20 cellular contexts compared by ENCODE assay signal in the genomic region with DNA sequence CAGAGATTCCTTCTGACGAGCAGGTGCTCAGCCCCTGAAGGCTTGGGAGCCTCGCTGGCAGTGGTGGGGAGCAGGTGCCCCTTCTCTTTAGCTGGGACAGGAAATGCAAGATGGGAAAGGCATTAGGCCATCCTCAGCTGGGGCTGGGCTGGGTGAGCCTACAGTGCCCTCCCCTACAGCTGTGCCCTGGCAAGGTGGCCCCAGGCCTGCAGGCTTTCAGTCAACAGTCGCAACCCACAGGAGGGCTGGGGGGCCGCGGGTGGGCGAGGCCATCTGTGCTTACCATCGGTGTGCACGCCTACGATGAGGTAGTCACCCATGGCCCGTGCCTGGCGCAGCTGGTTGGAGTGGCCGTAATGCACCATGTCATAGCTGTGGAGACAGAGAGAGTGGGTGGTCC. TPM values are rescaled to one million over a fixed set of nuclear protein-coding genes. Genes with fewer than 3 reads are reported as not detected.
DNase-seq lines count a peak whose midpoint lies in the region; FAIRE-seq and TF ChIP-seq lines count a peak whose summit lies in the region.
"Had no signal": no experiment of that assay in that cellular context is flagged by ENCODE, and none has a peak within 500 bp of the region (broad histone marks: within the 10 kb centered on the region; RNA-seq: fewer than 3 reads in every experiment).

No MANE protein-coding gene starts in this region.

- POLR2A ChIA-PET in H1 (lab: Charles Lee; ENCODE audit: partially characterized antibody): interaction anchor here (1.0 to 8.7 kb wide), 7 partner anchors 8 to 87 kb away, joined by 3 to 135 read pairs (median 4); a partner anchor contains a TSS

- TF ChIP-seq POLR2A in H1 (IDR thresholded peaks at IDR 0.05; ENCODE audit: control extremely low read depth in 1 of 2, low read depth in 2 of 2, low read length in 2 of 2): no peak
- no peak for TF ChIP-seq POLR2A in erythroblast (IDR thresholded peaks at IDR 0.05; ENCODE audit: low read length)

- no peak for TF ChIP-seq EP300 in H1 (IDR thresholded peaks at IDR 0.05; ENCODE audit: borderline replicate concordance in 1 of 2, low read depth in 2 of 2, low read length in 2 of 2)

- no peak overlapping the region for H2BK20ac ChIP-seq in H1 (ENCODE audit: low read length)

- H3K4ac ChIP-seq in H1 (replicated peaks; ENCODE audit: insufficient read length, low read depth, low read length): no peak overlapping the region

- CTCF ChIA-PET in H1 (lab: Charles Lee; ENCODE audit: partially characterized antibody): interaction anchor here (0.9 to 1.7 kb wide), 5 partner anchors 28 to 121 kb away, joined by 3 to 7 read pairs (median 3); no protein-coding TSS in a partner anchor

- peaks cover 10% of the 10 kb centered on the region for H3K27me3 ChIP-seq in NT2/D1 (ENCODE audit: insufficient read depth, insufficient read length)
- H3K27me3 ChIP-seq in H1 (replicated peaks in 1 of 4; ENCODE audit: control insufficient read depth in 3 of 4, extremely low read depth in 1 of 4, insufficient read depth in 3 of 4, low read length in 3 of 4): peaks cover 0 to 4% (median 2%) of the 10 kb centered on the region in 4 experiments; a peak in 2 of 7 replicates
- H3K27me3 ChIP-seq: dorsolateral prefrontal cortex, ovary, stomach had no signal

- no peak overlapping the region for H2AFZ ChIP-seq in H1 (ENCODE audit: low read length)

- H2BK15ac ChIP-seq in H1 (ENCODE audit: low read length): no peak overlapping the region

- peak overlapping the region; percentile 86 for H3K4me3 Mint-ChIP-seq in activated naive CD8-positive, alpha-beta T cell
- no peak overlapping the region for H3K4me3 Mint-ChIP-seq in activated naive CD8-positive, alpha-beta T cell treated with anti-CD3 and anti-CD28 coated beads for 36 hours
- H3K4me3 Mint-ChIP-seq in type B pancreatic cell: peak overlapping the region; percentile 93

- H3K9ac ChIP-seq in NT2/D1 (ENCODE audit: insufficient read length, low read depth) (peak overlapping the region; percentile 91), H1 (replicated peaks in 1 of 4; ENCODE audit: extremely low read depth in 1 of 4, low read depth in 3 of 4, low read length in 3 of 4) (no peak overlapping the region)

- peaks cover 14% of the 10 kb centered on the region for H3K4me1 ChIP-seq in NT2/D1 (ENCODE audit: insufficient read depth, insufficient read length)
- peaks cover 0 to 10% (median 5%) of the 10 kb centered on the region in 4 experiments; a peak in 3 of 7 replicates for H3K4me1 ChIP-seq in H1 (replicated peaks in 1 of 4; ENCODE audit: control insufficient read depth in 3 of 4, insufficient read depth in 4 of 4, low read length in 3 of 4)

- H3K27ac ChIP-seq in H1 (ENCODE audit: low read depth, low read length): no peak overlapping the region
- H3K27ac ChIP-seq: ovary had no signal

- no peak for TF ChIP-seq RAD21 in H1 (IDR thresholded peaks at IDR 0.05 in 1 of 2, conservative IDR thresholded peaks at IDR 0.05 in 1 of 2; ENCODE audit: low read depth in 2 of 2, low read length in 2 of 2)

- no peak overlapping the region for H3K23ac ChIP-seq in H1 (ENCODE audit: insufficient read length)

- peaks cover 4% of the 10 kb centered on the region for H3K36me3 Mint-ChIP-seq in activated naive CD8-positive, alpha-beta T cell
- peaks cover 5% of the 10 kb centered on the region for H3K36me3 Mint-ChIP-seq in activated naive CD8-positive, alpha-beta T cell treated with anti-CD3 and anti-CD28 coated beads for 36 hours
- peaks cover 8% of the 10 kb centered on the region for H3K36me3 Mint-ChIP-seq in type B pancreatic cell

- H3K27me3 Mint-ChIP-seq in activated naive CD8-positive, alpha-beta T cell: no peaks in the 10 kb centered on the region
- H3K27me3 Mint-ChIP-seq in activated naive CD8-positive, alpha-beta T cell treated with anti-CD3 and anti-CD28 coated beads for 36 hours: no peaks in the 10 kb centered on the region
- H3K27me3 Mint-ChIP-seq in type B pancreatic cell: no peaks in the 10 kb centered on the region

- DNase-seq in activated naive CD8-positive, alpha-beta T cell treated with anti-CD3 and anti-CD28 coated beads for 36 hours: no peak
- DNase-seq in NT2/D1 (ENCODE audit: low read depth, low spot score) (no peak), H1 (ENCODE audit: low read depth in 1 of 2, low spot score in 2 of 2) (no peak), type B pancreatic cell (ENCODE audit: extremely low spot score, unreplicated experiment) (no peak), NCI-H2029 treated with DMSO at 0.1 percent for 48 hours (lab: John Stamatoyannopoulos, UW) (no peak), COR-L47 (lab: John Stamatoyannopoulos, UW) (no peak), erythroblast (lab: John Stamatoyannopoulos, UW) (no peak)
- DNase-seq: activated CD4-positive, CD25-positive, alpha-beta regulatory T cell; activated naive CD4-positive, alpha-beta T cell treated with anti-CD3 and anti-CD28 coated beads, Interleukin-2, amount 50 U/mL, for 16 hours; dorsolateral prefrontal cortex; HCEC 1CT; KBM-7; left colon; NCI-H2081 treated with DMSO at 0.1 percent for 48 hours; NCI-H510A treated with DMSO at 0.1 percent for 48 hours; ovary; stomach had no signal

- no peak overlapping the region for H3K56ac ChIP-seq in H1 (replicated peaks; ENCODE audit: insufficient read length, low read depth, low read length)

- peak overlapping the region; percentile 5; the same call in 1 of the 2 replicates for H4K8ac ChIP-seq in H1 (ENCODE audit: extremely low read depth, insufficient read depth, low read length)

- H3K36me3 ChIP-seq in NT2/D1 (ENCODE audit: insufficient read depth, insufficient read length, low read length) (peaks cover 78% of the 10 kb centered on the region), H1 (ENCODE audit: control insufficient read depth in 2 of 4, insufficient read depth in 4 of 4, low read length in 3 of 4) (peaks cover 8 to 14% (median 12%) of the 10 kb centered on the region in 4 experiments)
- H3K36me3 ChIP-seq: ovary had no signal

- no peaks in the 10 kb centered on the region for H3K79me2 ChIP-seq in H1 (ENCODE audit: control insufficient read depth in 1 of 2, insufficient read depth in 2 of 2, low read length in 2 of 2)

- no peak overlapping the region for H3K4me3 ChIP-seq in NT2/D1 (ENCODE audit: insufficient read length, low read depth)
- no peak overlapping the region for H3K4me3 ChIP-seq in H1 (ENCODE audit: extremely low read depth in 1 of 4, insufficient read depth in 2 of 4, low read depth in 3 of 4, low read length in 4 of 4)
- H3K4me3 ChIP-seq: ovary had no signal

- FAIRE-seq in H1 (lab: Jason Lieb, UNC): no peak
- FAIRE-seq: D721Med, GM12891 had no signal

- peaks cover 7% of the 10 kb centered on the region for H3K4me1 Mint-ChIP-seq in activated naive CD8-positive, alpha-beta T cell (ENCODE audit: low read depth)
- peaks cover 3% of the 10 kb centered on the region for H3K4me1 Mint-ChIP-seq in activated naive CD8-positive, alpha-beta T cell treated with anti-CD3 and anti-CD28 coated beads for 36 hours
- H3K4me1 Mint-ChIP-seq in type B pancreatic cell (ENCODE audit: unreplicated experiment): peaks cover 5% of the 10 kb centered on the region

- no peak overlapping the region for H4K91ac ChIP-seq in H1 (replicated peaks; ENCODE audit: insufficient read length, low read length)

- TF ChIP-seq CTCF in H1 (IDR thresholded peaks at IDR 0.05; ENCODE audit: control extremely low read depth in 1 of 3, insufficient read depth in 1 of 3, low read depth in 1 of 3, low read length in 3 of 3): no peak
- no peak for TF ChIP-seq CTCF in type B pancreatic cell (conservative IDR thresholded peaks at IDR 0.05)

- no peak overlapping the region for H3K18ac ChIP-seq in H1 (ENCODE audit: extremely low read depth, low read length)

- H3K79me1 ChIP-seq in H1 (ENCODE audit: low read depth, low read length): peaks cover 2% of the 10 kb centered on the region; the same call in 1 of the 2 replicates

- H2BK5ac ChIP-seq in H1 (ENCODE audit: low read depth, low read length): no peak overlapping the region

- H3K27ac Mint-ChIP-seq in activated naive CD8-positive, alpha-beta T cell: no peak overlapping the region
- H3K27ac Mint-ChIP-seq in activated naive CD8-positive, alpha-beta T cell treated with anti-CD3 and anti-CD28 coated beads for 36 hours: no peak overlapping the region
- H3K27ac Mint-ChIP-seq in type B pancreatic cell: no peak overlapping the region

- H3K9me3 Mint-ChIP-seq in activated naive CD8-positive, alpha-beta T cell (ENCODE audit: low read depth): no peaks in the 10 kb centered on the region
- no peaks in the 10 kb centered on the region for H3K9me3 Mint-ChIP-seq in activated naive CD8-positive, alpha-beta T cell treated with anti-CD3 and anti-CD28 coated beads for 36 hours
- H3K9me3 Mint-ChIP-seq in type B pancreatic cell: no peaks in the 10 kb centered on the region

- no peak overlapping the region for H3K14ac ChIP-seq in H1 (ENCODE audit: insufficient read length)

- 95% methylated on average over 12 of the region's 12 CpGs; no CpG with 5 or more reads in 1 of the 2 experiments for WGBS in H1 (ENCODE audit: extremely low coverage in 1 of 2, insufficient coverage in 1 of 2, insufficient read length in 1 of 2, insufficient replicate concordance in 2 of 2, low coverage in 1 of 2, low lambda C conversion rate in 2 of 2, missing lambda C conversion rate in 1 of 2), 2 experiments

- no peak overlapping the region; a peak in 1 of 4 replicates for H3K4me2 ChIP-seq in H1 (ENCODE audit: insufficient read depth in 1 of 2, low read depth in 2 of 2, low read length in 2 of 2)

- peaks cover 6% of the 10 kb centered on the region; the same call in 1 of the 2 replicates for H3K23me2 ChIP-seq in H1 (ENCODE audit: low read depth, low read length)

- no peak overlapping the region for H4K5ac ChIP-seq in H1 (ENCODE audit: insufficient read length, low read depth, low read length)

- no peak overlapping the region for H2AK5ac ChIP-seq in H1 (ENCODE audit: low read depth, low read length)

- no peak overlapping the region for H2BK12ac ChIP-seq in H1 (ENCODE audit: low read depth, low read length)

- H4K20me1 ChIP-seq in H1 (replicated peaks in 1 of 2; ENCODE audit: control insufficient read depth in 1 of 2, insufficient read depth in 2 of 2, low read length in 2 of 2): peaks cover 3 to 33% of the 10 kb centered on the region in 2 experiments

- H3K9me3 ChIP-seq in NT2/D1 (ENCODE audit: insufficient read depth, low read length) (no peaks in the 10 kb centered on the region), H1 (ENCODE audit: insufficient read depth in 2 of 2, low read depth in 1 of 2, low read length in 1 of 2) (no peaks in the 10 kb centered on the region)
- H3K9me3 ChIP-seq: ovary, stomach had no signal

- H2BK120ac ChIP-seq in H1 (replicated peaks; ENCODE audit: low read depth, low read length): no peak overlapping the region

RNA-seq across cellular contexts. Expression of a gene that starts 2.0 kb away (rescaled TPM):
- total RNA-seq in activated naive CD8-positive, alpha-beta T cell treated with anti-CD3 and anti-CD28 coated beads for 36 hours: 10 to 100 TPM; 20.8 to 21.4 TPM
- 29.9 and 31.0 TPM in 2 replicates for total RNA-seq in H1 (2021; fragmentation: NEBNext Ultra II Directional; extraction: Animal tissue kit (Norgen Biotek cat#: 25700))
- polyA plus RNA-seq in H1 (2011; rRNA removed): 31.3 and 37.7 TPM in 2 replicates
- 42.9 TPM for polyA plus RNA-seq in H1 (2011; cell fraction: cytosol; rRNA removed)
- 82.5 TPM for polyA plus RNA-seq in H1 (2011; cell fraction: nucleus; rRNA removed)
- 19.0 to 35.2 TPM (median 29.2 TPM) in 4 replicates for polyA plus RNA-seq in H1 (2012, experiment 1 of 2)
- 29.9 TPM for polyA plus RNA-seq in H1 (2012, experiment 2 of 2)
- 20.7 TPM for polyA plus RNA-seq in H1 (2013, experiment 1 of 2)
- 19.4 TPM for polyA plus RNA-seq in H1 (2013, experiment 2 of 2)
- polyA minus RNA-seq in H1 (2011; rRNA and poly(A)+ RNA removed): 22.7 and 29.5 TPM in 2 replicates
- polyA minus RNA-seq in H1 (2011; cell fraction: cytosol; rRNA and poly(A)+ RNA removed): 17.1 TPM
- polyA minus RNA-seq in H1 (2011; cell fraction: nucleus; rRNA and poly(A)+ RNA removed): 46.4 TPM
- total RNA-seq in type B pancreatic cell (ENCODE audit: low replicate concordance): 46.8 and 50.4 TPM in 2 replicates

RNA-seq across cellular contexts. Expression of a gene that starts 7.2 kb away (rescaled TPM):
- total RNA-seq in activated naive CD8-positive, alpha-beta T cell treated with anti-CD3 and anti-CD28 coated beads for 36 hours: under 1 TPM in 1 of 2 experiments, not detected in 1; 0.47 TPM
- 0.80 and 1.5 TPM in 2 replicates for total RNA-seq in H1 (2021; fragmentation: NEBNext Ultra II Directional; extraction: Animal tissue kit (Norgen Biotek cat#: 25700))
- polyA plus RNA-seq in H1 (2011; rRNA removed): 2.5 and 3.9 TPM in 2 replicates
- polyA plus RNA-seq in H1 (2011; cell fraction: cytosol; rRNA removed): 1.6 TPM
- polyA plus RNA-seq in H1 (2011; cell fraction: nucleus; rRNA removed): 1.5 TPM
- polyA plus RNA-seq in H1 (2012, experiment 1 of 2): 0.48 to 0.69 TPM (median 0.53 TPM) in 3 of 4 replicates, not detected in the other
- 0.91 TPM for polyA plus RNA-seq in H1 (2012, experiment 2 of 2)
- polyA plus RNA-seq in H1 (2013, experiment 1 of 2): 1.6 TPM
- 1.3 TPM for polyA plus RNA-seq in H1 (2013, experiment 2 of 2)
- 0.80 and 1.0 TPM in 2 replicates for polyA minus RNA-seq in H1 (2011; rRNA and poly(A)+ RNA removed)
- not detected for polyA minus RNA-seq in H1 (2011; cell fraction: cytosol; rRNA and poly(A)+ RNA removed)
- polyA minus RNA-seq in H1 (2011; cell fraction: nucleus; rRNA and poly(A)+ RNA removed): 3.9 TPM
- 0.64 and 2.5 TPM in 2 replicates for total RNA-seq in type B pancreatic cell (ENCODE audit: low replicate concordance)

RNA-seq across cellular contexts. Expression of a gene that starts 8.7 kb away (rescaled TPM):
- 10 to 100 TPM; 27.3 to 30.1 TPM for total RNA-seq in activated naive CD8-positive, alpha-beta T cell treated with anti-CD3 and anti-CD28 coated beads for 36 hours
- 16.6 and 18.7 TPM in 2 replicates for total RNA-seq in H1 (2021; fragmentation: NEBNext Ultra II Directional; extraction: Animal tissue kit (Norgen Biotek cat#: 25700))
- 5.8 and 10.3 TPM in 2 replicates for polyA plus RNA-seq in H1 (2011; rRNA removed)
- polyA plus RNA-seq in H1 (2011; cell fraction: cytosol; rRNA removed): 10.4 TPM
- 37.2 TPM for polyA plus RNA-seq in H1 (2011; cell fraction: nucleus; rRNA removed)
- 15.5 to 18.5 TPM (median 16.8 TPM) in 4 replicates for polyA plus RNA-seq in H1 (2012, experiment 1 of 2)
- 9.9 TPM for polyA plus RNA-seq in H1 (2012, experiment 2 of 2)
- 10.7 TPM for polyA plus RNA-seq in H1 (2013, experiment 1 of 2)
- 10.0 TPM for polyA plus RNA-seq in H1 (2013, experiment 2 of 2)
- 19.9 and 21.5 TPM in 2 replicates for polyA minus RNA-seq in H1 (2011; rRNA and poly(A)+ RNA removed)
- polyA minus RNA-seq in H1 (2011; cell fraction: cytosol; rRNA and poly(A)+ RNA removed): 10.5 TPM
- polyA minus RNA-seq in H1 (2011; cell fraction: nucleus; rRNA and poly(A)+ RNA removed): 23.1 TPM
- total RNA-seq in type B pancreatic cell (ENCODE audit: low replicate concordance): 29.9 and 46.0 TPM in 2 replicates

RNA-seq across cellular contexts. Expression of a gene that starts 17.7 kb away (rescaled TPM):
- 100 to 1,000 TPM; 119 to 126 TPM for total RNA-seq in activated naive CD8-positive, alpha-beta T cell treated with anti-CD3 and anti-CD28 coated beads for 36 hours
- total RNA-seq in H1 (2021; fragmentation: NEBNext Ultra II Directional; extraction: Animal tissue kit (Norgen Biotek cat#: 25700)): 176 and 182 TPM in 2 replicates
- 963 and 1,221 TPM in 2 replicates for polyA plus RNA-seq in H1 (2011; rRNA removed)
- 794 TPM for polyA plus RNA-seq in H1 (2011; cell fraction: cytosol; rRNA removed)
- polyA plus RNA-seq in H1 (2011; cell fraction: nucleus; rRNA removed): 457 TPM
- 143 to 393 TPM (median 335 TPM) in 4 replicates for polyA plus RNA-seq in H1 (2012, experiment 1 of 2)
- polyA plus RNA-seq in H1 (2012, experiment 2 of 2): 515 TPM
- 424 TPM for polyA plus RNA-seq in H1 (2013, experiment 1 of 2)
- 403 TPM for polyA plus RNA-seq in H1 (2013, experiment 2 of 2)
- polyA minus RNA-seq in H1 (2011; rRNA and poly(A)+ RNA removed): 69.6 and 71.5 TPM in 2 replicates
- polyA minus RNA-seq in H1 (2011; cell fraction: cytosol; rRNA and poly(A)+ RNA removed): 84.5 TPM
- polyA minus RNA-seq in H1 (2011; cell fraction: nucleus; rRNA and poly(A)+ RNA removed): 82.7 TPM
- 136 and 140 TPM in 2 replicates for total RNA-seq in type B pancreatic cell (ENCODE audit: low replicate concordance)

RNA-seq across cellular contexts. Expression of a gene that starts 17.8 kb away (rescaled TPM):
- 100 to 1,000 TPM; 306 to 311 TPM for total RNA-seq in activated naive CD8-positive, alpha-beta T cell treated with anti-CD3 and anti-CD28 coated beads for 36 hours
- 186 and 191 TPM in 2 replicates for total RNA-seq in H1 (2021; fragmentation: NEBNext Ultra II Directional; extraction: Animal tissue kit (Norgen Biotek cat#: 25700))
- 83.8 and 118 TPM in 2 replicates for polyA plus RNA-seq in H1 (2011; rRNA removed)
- 130 TPM for polyA plus RNA-seq in H1 (2011; cell fraction: cytosol; rRNA removed)
- polyA plus RNA-seq in H1 (2011; cell fraction: nucleus; rRNA removed): 148 TPM
- 149 to 176 TPM (median 160 TPM) in 4 replicates for polyA plus RNA-seq in H1 (2012, experiment 1 of 2)
- polyA plus RNA-seq in H1 (2012, experiment 2 of 2): 125 TPM
- 83.8 TPM for polyA plus RNA-seq in H1 (2013, experiment 1 of 2)
- 84.5 TPM for polyA plus RNA-seq in H1 (2013, experiment 2 of 2)
- 107 and 142 TPM in 2 replicates for polyA minus RNA-seq in H1 (2011; rRNA and poly(A)+ RNA removed)
- 69.6 TPM for polyA minus RNA-seq in H1 (2011; cell fraction: cytosol; rRNA and poly(A)+ RNA removed)
- 53.1 TPM for polyA minus RNA-seq in H1 (2011; cell fraction: nucleus; rRNA and poly(A)+ RNA removed)
- 102 and 124 TPM in 2 replicates for total RNA-seq in type B pancreatic cell (ENCODE audit: low replicate concordance)
